8 cellular contexts compared by ENCODE assay signal in genomic region chr10:63573068-63573697, GRCh38. TPM values are rescaled to one million over a fixed set of nuclear protein-coding genes. Genes with fewer than 3 reads are reported as not detected.
DNase-seq lines count a peak whose midpoint lies in the region; ATAC-seq and TF ChIP-seq lines count a peak whose summit lies in the region.

No MANE protein-coding gene starts in this region.

- DNase-seq in AG10803 (ENCODE audit: low read depth) (peak; percentile 61), astrocyte of the cerebellum (ENCODE audit: low read depth) (peak; percentile 59), KG1 (lab: John Stamatoyannopoulos, UW) (no peak)
- no peak for DNase-seq in stimulated activated CD4-positive, alpha-beta T cell treated with anti-CD3 and anti-CD28 coated beads, Interleukin-2, amount 100 ng/mL, for 48 hours

- H3K36me3 ChIP-seq in HUES48 (ENCODE audit: control insufficient read depth, insufficient read depth, low read length) (peaks cover 11% of the 10 kb centered on the region), urinary bladder (ENCODE audit: insufficient read depth) (peaks cover 2% of the 10 kb centered on the region)

- H3K4me1 ChIP-seq in HUES48 (ENCODE audit: control insufficient read depth, insufficient read depth, low read length), result peaks cover 31% of the 10 kb centered on the region
- H3K4me1 ChIP-seq in urinary bladder (ENCODE audit: insufficient read depth), result no peaks in the 10 kb centered on the region

- no peaks in the 10 kb centered on the region for H3K9me3 ChIP-seq in HUES48 (ENCODE audit: control insufficient read depth, insufficient read depth, low read length)

- in situ Hi-C loops in astrocyte of the cerebellum (cut with HindIII; ENCODE audit: low sequenced_read_pairs), result no loop called here

- TF ChIP-seq CTCF in AG10803 (conservative IDR thresholded peaks at IDR 0.05; ENCODE audit: low read length), result no peak
- no peak for TF ChIP-seq CTCF in astrocyte of the cerebellum (IDR thresholded peaks at IDR 0.05; ENCODE audit: low read depth, low read length, missing control alignments)

- H3K9ac ChIP-seq in HUES48 (ENCODE audit: low read depth, low read length), result peak overlapping the region; percentile 33; the same call in 1 of the 2 replicates

- ATAC-seq in GM19463 (IDR thresholded peaks at IDR 0.05; ENCODE audit: unreplicated experiment), result no peak

- WGBS in urinary bladder, result 12% methylated on average over 3 of the region's 3 CpGs

- H3K27me3 ChIP-seq in HUES48 (ENCODE audit: control insufficient read depth, insufficient read depth, low read length) (no peaks in the 10 kb centered on the region), layer of hippocampus (ENCODE audit: control insufficient read depth, insufficient read depth, low read length) (no peaks in the 10 kb centered on the region)

- no peak overlapping the region for H3K4me3 ChIP-seq in AG10803 (ENCODE audit: low read length)
- H3K4me3 ChIP-seq in HUES48 (ENCODE audit: low read depth, low read length), result peak overlapping the region; percentile 1; the same call in 1 of the 2 replicates
- H3K4me3 ChIP-seq in astrocyte of the cerebellum (ENCODE audit: low read depth, low read length), result no peak overlapping the region
- no peak overlapping the region for H3K4me3 ChIP-seq in urinary bladder (ENCODE audit: low read depth, low read length)

- H3K27ac ChIP-seq in HUES48 (ENCODE audit: low read depth, low read length) (peak overlapping the region; percentile 84), layer of hippocampus (ENCODE audit: low read depth, low read length) (peak overlapping the region; percentile 2), urinary bladder (ENCODE audit: low read depth) (peak overlapping the region; percentile 38)

RNA-seq across cellular contexts. Expression of gene REEP3, which starts 52.0 kb away (rescaled TPM):
- 82.6 TPM for total RNA-seq in urinary bladder
- polyA plus RNA-seq in urinary bladder, result 25.3 TPM

Comparison
In these comparisons a context has a peak if more than half of its experiments do, and no peak if none do; other contexts are left out.
1. DNase-seq: peak in AG10803 (single experiment) and astrocyte of the cerebellum (single experiment); none in stimulated activated CD4-positive, alpha-beta T cell treated with anti-CD3 and anti-CD28 coated beads, Interleukin-2, amount 100 ng/mL, for 48 hours (0 of 2) and KG1 (single experiment).
2. H3K27ac ChIP-seq: peak in every context shown above with its lines; median percentile 84 in HUES48; 38 in urinary bladder; 2 in layer of hippocampus.